Comparison of ENCODE assay signal across 10 cellular contexts in genomic region chr6:137202078-137202477, GRCh38. TPM values are rescaled to one million over a fixed set of nuclear protein-coding genes. Genes with fewer than 3 reads are reported as not detected.
DNase-seq lines count a peak whose midpoint lies in the region; ATAC-seq and TF ChIP-seq lines count a peak whose summit lies in the region.
"Had no signal": no experiment of that assay in that cellular context is flagged by ENCODE, and none has a peak within 500 bp of the region (broad histone marks: within the 10 kb centered on the region; RNA-seq: fewer than 3 reads in every experiment).

No MANE protein-coding gene starts in this region.

- H3K9me3 Mint-ChIP-seq in neural crest cell, result no peaks in the 10 kb centered on the region
- no peaks in the 10 kb centered on the region for H3K9me3 Mint-ChIP-seq in activated T-cell treated with anti-CD3 and anti-CD28 coated beads, Interleukin-2, amount 50 U/mL, for 4 hours

- H3K27me3 Mint-ChIP-seq in neural crest cell (ENCODE audit: low read depth), result no peaks in the 10 kb centered on the region
- H3K27me3 Mint-ChIP-seq in activated T-cell treated with anti-CD3 and anti-CD28 coated beads, Interleukin-2, amount 50 U/mL, for 4 hours (ENCODE audit: low read depth), result no peaks in the 10 kb centered on the region

- no peaks in the 10 kb centered on the region for H3K4me1 Mint-ChIP-seq in neural crest cell
- H3K4me1 Mint-ChIP-seq in activated T-cell treated with anti-CD3 and anti-CD28 coated beads, Interleukin-2, amount 50 U/mL, for 4 hours (ENCODE audit: low read depth), result peaks cover 8% of the 10 kb centered on the region

- no peaks in the 10 kb centered on the region for H3K27me3 ChIP-seq in dorsolateral prefrontal cortex
- H3K27me3 ChIP-seq: right lobe of liver had no signal

- intact Hi-C loops in dorsolateral prefrontal cortex (cut with DNase I), result loop anchor here (1.0 to 5.0 kb wide), 2 partner anchors 105 to 109 kb away; no protein-coding TSS in a partner anchor

- no peak overlapping the region for H3K4me3 Mint-ChIP-seq in neural crest cell
- no peak overlapping the region for H3K4me3 Mint-ChIP-seq in activated T-cell treated with anti-CD3 and anti-CD28 coated beads, Interleukin-2, amount 50 U/mL, for 4 hours

- H3K27ac Mint-ChIP-seq in neural crest cell (ENCODE audit: unreplicated experiment), result no peak overlapping the region

- ATAC-seq in HG03469 (IDR thresholded peaks at IDR 0.05; ENCODE audit: unreplicated experiment) (peak; percentile 47), HG02970 (IDR thresholded peaks at IDR 0.05; ENCODE audit: low FRiP score, unreplicated experiment) (no peak)
- no peak for ATAC-seq in activated T-cell treated with anti-CD3 and anti-CD28 coated beads, Interleukin-2, amount 50 U/mL, for 4 hours

- peak overlapping the region in 19 of 59 donors; percentile 2 to 61 (median 38) for H3K27ac ChIP-seq in dorsolateral prefrontal cortex
- H3K27ac ChIP-seq: right lobe of liver, thoracic aorta had no signal

- peak; percentile 16 for DNase-seq in EH (ENCODE audit: low read depth)
- DNase-seq in dorsolateral prefrontal cortex, result peak; percentile 31 to 81 (median 70)
- no peak for DNase-seq in neural crest cell (ENCODE audit: low read depth, low spot score)
- no peak for DNase-seq in activated T-cell treated with anti-CD3 and anti-CD28 coated beads, Interleukin-2, amount 50 U/mL, for 4 hours
- DNase-seq in NCI-H2196 treated with DMSO at 0.1 percent for 48 hours (lab: John Stamatoyannopoulos, UW; ENCODE audit: unreplicated experiment), result no peak
- no peak for DNase-seq in stimulated activated CD4-positive, alpha-beta T cell treated with anti-CD3 and anti-CD28 coated beads, Interleukin-2, amount 100 ng/mL, for 48 hours
- DNase-seq: right lobe of liver had no signal

- H3K36me3 Mint-ChIP-seq in neural crest cell (ENCODE audit: low read depth), result peaks cover 38% of the 10 kb centered on the region
- peaks cover 47% of the 10 kb centered on the region for H3K36me3 Mint-ChIP-seq in activated T-cell treated with anti-CD3 and anti-CD28 coated beads, Interleukin-2, amount 50 U/mL, for 4 hours (ENCODE audit: insufficient read depth)

- peak; percentile 21 to 83 (median 66) for TF ChIP-seq CTCF in dorsolateral prefrontal cortex (IDR thresholded peaks at IDR 0.05 in 54 of 56, conservative IDR thresholded peaks at IDR 0.05 in 2 of 56; ENCODE audit: low read depth in 1 of 56, partially characterized antibody in 56 of 56)
- TF ChIP-seq CTCF in neural crest cell (conservative IDR thresholded peaks at IDR 0.05), result peak; percentile 54

- H3K4me3 ChIP-seq in dorsolateral prefrontal cortex, result peak overlapping the region in 2 of 59 donors; percentile 3 to 12
- H3K4me3 ChIP-seq: right lobe of liver, thoracic aorta had no signal

RNA-seq across cellular contexts. Expression of gene IFNGR1, which starts 17.1 kb away (rescaled TPM):
- total RNA-seq in dorsolateral prefrontal cortex, result 10 to 100 TPM; 27.5 to 68.4 (median 46.0) TPM
- 20.3 and 23.0 TPM in 2 replicates for total RNA-seq in neural crest cell
- 10 to 100 TPM in 2 of 3 donors, 1 to 10 TPM in 1; 8.9 to 12.0 (median 11.9) TPM for total RNA-seq in activated T-cell treated with anti-CD3 and anti-CD28 coated beads, Interleukin-2, amount 50 U/mL, for 4 hours

RNA-seq across cellular contexts. Expression of gene IL22RA2, which starts 28.6 kb away (rescaled TPM):
- not detected for total RNA-seq in dorsolateral prefrontal cortex
- not detected in 2 replicates for total RNA-seq in neural crest cell
- not detected for total RNA-seq in activated T-cell treated with anti-CD3 and anti-CD28 coated beads, Interleukin-2, amount 50 U/mL, for 4 hours
- total RNA-seq: right lobe of liver, thoracic aorta had no signal

Comparison
In these comparisons a context has a peak if more than half of its experiments do, and no peak if none do; other contexts are left out.
1. DNase-seq: peak in EH (single experiment) and dorsolateral prefrontal cortex (10 of 10); none in neural crest cell (single experiment), activated T-cell treated with anti-CD3 and anti-CD28 coated beads, Interleukin-2, amount 50 U/mL, for 4 hours (single experiment), NCI-H2196 treated with DMSO at 0.1 percent for 48 hours (single experiment) and stimulated activated CD4-positive, alpha-beta T cell treated with anti-CD3 and anti-CD28 coated beads, Interleukin-2, amount 100 ng/mL, for 48 hours (0 of 2).